9 cellular contexts compared by ENCODE assay signal in the genomic region with DNA sequence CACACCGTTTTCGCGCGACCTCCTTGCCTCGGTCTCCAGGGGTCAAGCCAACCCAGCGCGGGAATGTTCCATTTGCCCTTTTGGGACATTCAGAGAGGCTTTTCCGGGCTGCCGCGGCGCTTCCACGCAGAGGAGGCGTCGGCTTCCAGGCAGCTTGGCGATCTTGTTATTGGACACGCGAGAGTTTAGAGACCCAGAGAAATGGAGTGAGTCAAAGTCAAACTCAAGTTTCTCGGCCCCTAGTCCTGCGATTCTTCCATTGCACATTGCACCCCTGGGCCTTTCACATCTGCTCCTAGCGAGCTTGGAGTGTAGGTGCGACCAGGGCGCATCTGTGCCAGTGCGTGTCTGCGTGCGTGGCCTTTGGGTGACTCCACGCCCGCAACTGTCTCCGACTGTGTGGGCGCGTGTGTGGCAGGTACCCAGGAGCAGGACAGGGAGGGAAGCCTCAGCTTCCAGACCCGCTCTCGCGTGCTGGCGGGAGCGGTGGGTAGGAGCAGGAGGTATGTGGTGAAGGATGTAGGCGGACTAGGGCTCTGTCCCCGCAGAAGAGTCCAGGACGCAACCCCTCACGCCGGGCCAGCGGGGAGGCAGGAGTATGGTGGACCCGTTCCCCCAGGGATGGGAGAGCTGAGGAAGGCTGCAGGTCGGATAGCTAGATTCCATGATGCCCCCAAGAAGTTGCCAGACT. TPM values are rescaled to one million over a fixed set of nuclear protein-coding genes. Genes with fewer than 3 reads are reported as not detected.
DNase-seq lines count a peak whose midpoint lies in the region; ATAC-seq, FAIRE-seq and TF ChIP-seq lines count a peak whose summit lies in the region.
"Had no signal": no experiment of that assay in that cellular context is flagged by ENCODE, and none has a peak within 500 bp of the region (broad histone marks: within the 10 kb centered on the region; RNA-seq: fewer than 3 reads in every experiment).

No MANE protein-coding gene starts in this region.

- H3K36me3 Mint-ChIP-seq in neural crest cell (ENCODE audit: low read depth): no peaks in the 10 kb centered on the region

- H3K9me3 Mint-ChIP-seq in neural crest cell: no peaks in the 10 kb centered on the region

- H3K27me3 Mint-ChIP-seq in neural crest cell (ENCODE audit: low read depth): peaks cover 95% of the 10 kb centered on the region

- H3K9ac ChIP-seq in HUES6 (ENCODE audit: low read length): no peak overlapping the region

- H3K9me3 ChIP-seq in HUES6 (ENCODE audit: control insufficient read depth, insufficient read depth, low read depth, low read length): no peaks in the 10 kb centered on the region
- no peaks in the 10 kb centered on the region for H3K9me3 ChIP-seq in ovary
- H3K9me3 ChIP-seq in mucosa of descending colon: no peaks in the 10 kb centered on the region

- TF ChIP-seq EP300 in ovary (IDR thresholded peaks at IDR 0.05): no peak

- H3K27me3 ChIP-seq in HUES6 (ENCODE audit: control insufficient read depth, insufficient read depth, low read length) (peaks cover 96% of the 10 kb centered on the region), ovary (no peaks in the 10 kb centered on the region)

- ATAC-seq in mucosa of descending colon (no peak), GM21360 (IDR thresholded peaks at IDR 0.05; ENCODE audit: unreplicated experiment) (no peak)

- no peak for TF ChIP-seq CTCF in cardiac fibroblast (IDR thresholded peaks at IDR 0.05; ENCODE audit: low read depth, low read length)
- TF ChIP-seq CTCF in neural crest cell (conservative IDR thresholded peaks at IDR 0.05): no peak
- no peak for TF ChIP-seq CTCF in ovary (IDR thresholded peaks at IDR 0.05)
- TF ChIP-seq CTCF in mucosa of descending colon (IDR thresholded peaks at IDR 0.05): no peak

- peak overlapping the region; percentile 50 for H3K4me3 ChIP-seq in HUES6 (ENCODE audit: low read depth, low read length)
- H3K4me3 ChIP-seq in cardiac fibroblast (replicated peaks in 1 of 2; ENCODE audit: low read depth in 2 of 2, low read length in 2 of 2): peak overlapping the region; percentile 8 to 21
- no peak overlapping the region for H3K4me3 ChIP-seq in ovary
- H3K4me3 ChIP-seq in mucosa of descending colon: no peak overlapping the region
- H3K4me3 ChIP-seq: K562 had no signal

- no peak overlapping the region for H3K27ac Mint-ChIP-seq in neural crest cell (ENCODE audit: unreplicated experiment)

- H3K4me1 ChIP-seq in HUES6 (ENCODE audit: control insufficient read depth, insufficient read depth, low read length) (peaks cover 42% of the 10 kb centered on the region), ovary (ENCODE audit: insufficient read depth) (peaks cover 10% of the 10 kb centered on the region), mucosa of descending colon (ENCODE audit: low read depth) (peaks cover 29% of the 10 kb centered on the region)

- peaks cover 27% of the 10 kb centered on the region for H3K4me1 Mint-ChIP-seq in neural crest cell

- no peak for FAIRE-seq in H54 (lab: Jason Lieb, UNC)

- H3K4me3 Mint-ChIP-seq in neural crest cell: peak overlapping the region; percentile 64

- WGBS in ovary, 3 donors: 2 to 4% (median 3%) methylated on average over 35 to 43 of the region's 43 CpGs

- no peak for TF ChIP-seq POLR2A in ovary (IDR thresholded peaks at IDR 0.05)
- no peak for TF ChIP-seq POLR2A in H54 (IDR thresholded peaks at IDR 0.05; ENCODE audit: low read depth, low read length)

- peak; percentile 54 for DNase-seq in D341Med (ENCODE audit: low spot score)
- no peak for DNase-seq in cardiac fibroblast (ENCODE audit: low read depth in 2 of 2)
- DNase-seq in neural crest cell (ENCODE audit: low read depth, low spot score): no peak
- DNase-seq in ovary: no peak
- DNase-seq in mucosa of descending colon: no peak
- DNase-seq in H54 (ENCODE audit: insufficient read length, low spot score): no peak

- H3K27ac ChIP-seq in HUES6 (ENCODE audit: low read depth, low read length) (no peak overlapping the region), ovary (no peak overlapping the region)

- intact Hi-C loops in ovary (cut with DNase I): loop anchor here in 3 of 4 donors (10.0 kb wide), 3 partner anchors 470 to 910 kb away; no protein-coding TSS in a partner anchor
- intact Hi-C loops in mucosa of descending colon (cut with DNase I, micrococcal nuclease): loop anchor here (5.0 kb wide), 1 partner anchor 473 kb away; no protein-coding TSS in a partner anchor

- H3K36me3 ChIP-seq in HUES6 (ENCODE audit: control insufficient read depth, insufficient read depth, low read length): no peaks in the 10 kb centered on the region
- H3K36me3 ChIP-seq in ovary: no peaks in the 10 kb centered on the region
- H3K36me3 ChIP-seq in mucosa of descending colon (ENCODE audit: low read depth): no peaks in the 10 kb centered on the region

RNA-seq across cellular contexts. Expression of a gene that starts 13.5 kb away (rescaled TPM):
- total RNA-seq in neural crest cell (not detected in 2 replicates), ovary (not detected), mucosa of descending colon (not detected)
- polyA plus RNA-seq in ovary: not detected
- total RNA-seq: K562 had no signal
- polyA plus RNA-seq: K562 had no signal

RNA-seq across cellular contexts. Expression of a gene that starts 54.2 kb away (rescaled TPM):
- total RNA-seq in neural crest cell (0.14 TPM in 1 of 2 replicates, not detected in the other), ovary (under 1 TPM in 4 of 7 donors, not detected in 3; 0.13 to 0.46 (median 0.16) TPM), mucosa of descending colon (under 1 TPM in 1 of 3 donors, not detected in 2; 0.12 TPM)
- polyA plus RNA-seq in ovary: under 1 TPM; 0.06 to 0.18 TPM
- total RNA-seq: K562 had no signal
- polyA plus RNA-seq: K562 had no signal

Comparison
In these comparisons a context has a peak if more than half of its experiments do, and no peak if none do; other contexts are left out.
1. H3K4me3 ChIP-seq: peak in HUES6 (single experiment) and cardiac fibroblast (2 of 2); none in ovary (single experiment) and mucosa of descending colon (single experiment).